ENCODE assay signal across 1 cellular context in genomic region chr20:62818592-62819493, GRCh38.
TF ChIP-seq lines count a peak whose summit lies in the region.

No MANE protein-coding gene starts in this region.

TF ChIP-seq in HepG2, 621 proteins besides CTCF, POLR2A, EP300 and RAD21 (continued from another document):
- TF ChIP-seq ATF5 (CRISPR knock-in tag; IDR thresholded peaks at IDR 0.05; ENCODE audit: low read depth) (no peak), IKZF4 (CRISPR knock-in tag; IDR thresholded peaks at IDR 0.05; ENCODE audit: borderline replicate concordance, low read depth, not compliant biosample characterization) (no peak), ZNF33B (CRISPR knock-in tag; IDR thresholded peaks at IDR 0.05) (peak; percentile 22; the same call in 1 of the 2 replicates), HNRNPH1 (optimal IDR thresholded peaks at IDR 0.05; ENCODE audit: low read depth, low read length) (no peak), ISX (CRISPR knock-in tag; conservative IDR thresholded peaks at IDR 0.05) (no peak), BRD4 (CRISPR knock-in tag; IDR thresholded peaks at IDR 0.05) (no peak; the same call in 1 of the 2 replicates), ZNF136 (CRISPR knock-in tag; IDR thresholded peaks at IDR 0.05; ENCODE audit: low read depth) (no peak), TIGD3 (CRISPR knock-in tag; IDR thresholded peaks at IDR 0.05; ENCODE audit: borderline replicate concordance) (no peak), CENPT (CRISPR knock-in tag; IDR thresholded peaks at IDR 0.05; ENCODE audit: low read depth) (0 out of 2 replicates have a peak, but pooled peaks have one; percentile 70), ZBTB34 (CRISPR knock-in tag; IDR thresholded peaks at IDR 0.05) (no peak), NFAT5 (CRISPR knock-in tag; IDR thresholded peaks at IDR 0.05) (no peak), MAFK (conservative IDR thresholded peaks at IDR 0.05 in 1 of 2, IDR thresholded peaks at IDR 0.05 in 1 of 2; ENCODE audit: low read length in 2 of 2) (no peak), TARDBP (CRISPR knock-in tag; IDR thresholded peaks at IDR 0.05) (peak; percentile 70; the same call in 1 of the 2 replicates), POLR2G (IDR thresholded peaks at IDR 0.05; ENCODE audit: low read depth, low read length) (peak; percentile 32), DBP (CRISPR knock-in tag; IDR thresholded peaks at IDR 0.05; ENCODE audit: not compliant biosample characterization) (no peak), KLF6 (CRISPR knock-in tag; IDR thresholded peaks at IDR 0.05) (0 out of 2 replicates have a peak, but pooled peaks have one; percentile 18), RBM39 (IDR thresholded peaks at IDR 0.05; ENCODE audit: low read depth, low read length, poor library complexity, severe bottlenecking) (no peak), ZNF841 (CRISPR knock-in tag; IDR thresholded peaks at IDR 0.05; ENCODE audit: borderline replicate concordance) (no peak), MXI1 (IDR thresholded peaks at IDR 0.05; ENCODE audit: borderline replicate concordance, low read depth, low read length) (0 out of 3 replicates have a peak, but pooled peaks have one; percentile 5), ZNF451 (CRISPR knock-in tag; IDR thresholded peaks at IDR 0.05) (no peak), TP53 (CRISPR knock-in tag; conservative IDR thresholded peaks at IDR 0.05) (0 out of 2 replicates have a peak, but pooled peaks have one; percentile 4), MTF1 (CRISPR knock-in tag; IDR thresholded peaks at IDR 0.05) (no peak), PBX2 (CRISPR knock-in tag; IDR thresholded peaks at IDR 0.05) (no peak), NR2F6 (IDR thresholded peaks at IDR 0.05) (peak; percentile 34; the same call in 1 of the 2 replicates), NR2F6 (CRISPR knock-in tag; IDR thresholded peaks at IDR 0.05) (peak; percentile 70; the same call in 1 of the 2 replicates), ZNF784 (CRISPR knock-in tag; IDR thresholded peaks at IDR 0.05; ENCODE audit: borderline replicate concordance) (no peak), PTBP1 (IDR thresholded peaks at IDR 0.05; ENCODE audit: low read depth, low read length, poor library complexity, severe bottlenecking) (no peak), GABPB1 (CRISPR knock-in tag; IDR thresholded peaks at IDR 0.05) (peak; percentile 58; the same call in 1 of the 2 replicates), HMG20B (CRISPR knock-in tag; conservative IDR thresholded peaks at IDR 0.05) (peak; percentile 46; the same call in 1 of the 2 replicates), ZFP1 (CRISPR knock-in tag; IDR thresholded peaks at IDR 0.05) (peak; percentile 43; the same call in 1 of the 2 replicates), ZNF543 (CRISPR knock-in tag; IDR thresholded peaks at IDR 0.05) (no peak), SNAI1 (CRISPR knock-in tag; IDR thresholded peaks at IDR 0.05; ENCODE audit: borderline replicate concordance) (no peak), TSC22D2 (CRISPR knock-in tag; IDR thresholded peaks at IDR 0.05; ENCODE audit: borderline replicate concordance) (0 out of 2 replicates have a peak, but pooled peaks have one; percentile 19), GATAD2A (CRISPR knock-in tag; IDR thresholded peaks at IDR 0.05) (peak; percentile 82), KDM4B (CRISPR knock-in tag; IDR thresholded peaks at IDR 0.05) (peak; percentile 73; the same call in 1 of the 2 replicates), ZBTB7B (CRISPR knock-in tag; IDR thresholded peaks at IDR 0.05) (peak; percentile 95), FOXP1 (IDR thresholded peaks at IDR 0.05) (no peak), FOXP1 (CRISPR knock-in tag; IDR thresholded peaks at IDR 0.05) (no peak), ZNF512B (CRISPR knock-in tag; IDR thresholded peaks at IDR 0.05; ENCODE audit: borderline replicate concordance) (no peak), U2AF1 (optimal IDR thresholded peaks at IDR 0.05; ENCODE audit: low read depth, low read length) (peak; percentile 28), ZNF619 (CRISPR knock-in tag; IDR thresholded peaks at IDR 0.05) (peak; percentile 95; the same call in 1 of the 2 replicates), ARID4A (CRISPR knock-in tag; IDR thresholded peaks at IDR 0.05; ENCODE audit: borderline replicate concordance) (peak; percentile 70; the same call in 1 of the 2 replicates), PHF21A (CRISPR knock-in tag; IDR thresholded peaks at IDR 0.05) (peak; percentile 91), NFATC3 (CRISPR knock-in tag; IDR thresholded peaks at IDR 0.05) (no peak), DNMT3B (CRISPR knock-in tag; conservative IDR thresholded peaks at IDR 0.05) (no peak), FOXM1 (CRISPR knock-in tag; IDR thresholded peaks at IDR 0.05) (0 out of 2 replicates have a peak, but pooled peaks have one; percentile 35), ZNF232 (CRISPR knock-in tag; IDR thresholded peaks at IDR 0.05; ENCODE audit: borderline replicate concordance) (no peak)
